8 cellular contexts compared by ENCODE assay signal in genomic region chr9:133141833-133142594, GRCh38. TPM values are rescaled to one million over a fixed set of nuclear protein-coding genes. Genes with fewer than 3 reads are reported as not detected.
DNase-seq lines count a peak whose midpoint lies in the region; ATAC-seq, FAIRE-seq and TF ChIP-seq lines count a peak whose summit lies in the region.

No MANE protein-coding gene starts in this region.

- in situ Hi-C loops in GM12878 (cut with MboI), result loop anchor here (25.0 kb wide), 1 partner anchor 1880 kb away; no protein-coding TSS in a partner anchor
- in situ Hi-C loops in HepG2 (cut with HindIII; ENCODE audit: extremely low pct_ligation_motif_present, low pct_unique_long_range_greater_than_20kb), result loop anchor here (10.0 kb wide), 1 partner anchor 97 kb away; no protein-coding TSS in a partner anchor

- H3K4me2 ChIP-seq in GM12878 (ENCODE audit: control insufficient read depth, insufficient read depth) (peak overlapping the region; percentile 70), HepG2 (ENCODE audit: low read depth, low read length) (no peak overlapping the region)

- H3K27me3 ChIP-seq in GM12878 (replicated peaks in 1 of 2; ENCODE audit: control insufficient read depth in 2 of 2, insufficient read depth in 2 of 2, low read length in 1 of 2) (no peaks in the 10 kb centered on the region), HepG2 (ENCODE audit: control insufficient read depth in 1 of 2, insufficient read depth in 2 of 2, low read length in 2 of 2) (no peaks in the 10 kb centered on the region), SJCRH30 (no peaks in the 10 kb centered on the region)

- TF ChIP-seq RAD21 in GM12878 (IDR thresholded peaks at IDR 0.05; ENCODE audit: insufficient read depth, low read depth, low read length) (no peak), HepG2 (CRISPR knock-in tag; IDR thresholded peaks at IDR 0.05) (no peak)

- H3K4me3 ChIP-seq in GM12878, result peak overlapping the region; percentile 6; the same call in 1 of the 2 replicates
- H3K4me3 ChIP-seq in HepG2 (replicated peaks in 1 of 3; ENCODE audit: insufficient read depth in 1 of 3, low read depth in 2 of 3, low read length in 3 of 3), result no peak overlapping the region
- no peak overlapping the region for H3K4me3 ChIP-seq in SJCRH30

- intact Hi-C loops in GM12878 (cut with micrococcal nuclease; ENCODE audit: unreplicated experiment) (loop anchor here (2.0 kb wide), 1 partner anchor 15 kb away; no protein-coding TSS in a partner anchor), posterior vena cava (cut with DNase I) (loop anchor here in 1 of 2 donors (10.0 kb wide), 1 partner anchor 97 kb away; no protein-coding TSS in a partner anchor), HepG2 (cut with micrococcal nuclease; ENCODE audit: unreplicated experiment) (no loop called here)

- ATAC-seq in GM12878 (peak; percentile 59), HepG2 (no peak), GM18519 (IDR thresholded peaks at IDR 0.05; ENCODE audit: low FRiP score, unreplicated experiment) (no peak)

- DNase-seq in COLO668 (lab: John Stamatoyannopoulos, UW; ENCODE audit: unreplicated experiment) (peak; percentile 82), T-helper 9 cell (peak; percentile 85), GM12878 (ENCODE audit: low read depth, low spot score) (no peak), posterior vena cava (ENCODE audit: low spot score) (peak; percentile 86), HepG2 (ENCODE audit: low spot score) (no peak), cerebellar cortex (ENCODE audit: low spot score) (no peak), SJCRH30 (no peak)

- H3K36me3 ChIP-seq in GM12878 (ENCODE audit: control insufficient read depth in 2 of 2, insufficient read depth in 2 of 2, low read length in 1 of 2) (no peaks in the 10 kb centered on the region; a peak in 1 of 4 replicates), HepG2 (replicated peaks in 1 of 2; ENCODE audit: control insufficient read depth in 1 of 2, insufficient read depth in 2 of 2, low read length in 2 of 2) (no peaks in the 10 kb centered on the region), SJCRH30 (no peaks in the 10 kb centered on the region)

- 6% methylated on average over 16 of the region's 16 CpGs for WGBS in GM12878 (ENCODE audit: insufficient coverage, insufficient replicate concordance, low lambda C conversion rate, missing lambda C conversion rate)
- 100% methylated on average over 6 of the region's 16 CpGs for WGBS in HepG2 (ENCODE audit: low lambda C conversion rate)

- TF ChIP-seq CTCF in GM12878 (IDR thresholded peaks at IDR 0.05 in 2 of 3, conservative IDR thresholded peaks at IDR 0.05 in 1 of 3; ENCODE audit: control insufficient read depth in 2 of 3, extremely low read depth in 1 of 3, insufficient read depth in 1 of 3, low read depth in 3 of 3, low read length in 3 of 3), result no peak
- TF ChIP-seq CTCF in HepG2 (CRISPR knock-in tag; IDR thresholded peaks at IDR 0.05), result no peak

- H3K79me2 ChIP-seq in GM12878 (ENCODE audit: control insufficient read depth, insufficient read depth, low read length), result peaks cover 70% of the 10 kb centered on the region
- H3K79me2 ChIP-seq in HepG2 (ENCODE audit: insufficient read depth, low read length), result peaks cover 2% of the 10 kb centered on the region

- H3K4me1 ChIP-seq in GM12878 (ENCODE audit: control insufficient read depth, insufficient read depth, low read length) (peaks cover 46% of the 10 kb centered on the region), HepG2 (ENCODE audit: insufficient read depth, low read length) (peaks cover 57% of the 10 kb centered on the region), SJCRH30 (peaks cover 10% of the 10 kb centered on the region)

- BruUV-seq in GM12878 (replicated peaks; lab: Mats Ljungman, UMichigan), result no TSS peak
- no TSS peak for BruUV-seq in HepG2 (replicated peaks; lab: Mats Ljungman, UMichigan)

- no peaks in the 10 kb centered on the region for H4K20me1 ChIP-seq in GM12878 (ENCODE audit: control insufficient read depth, insufficient read depth)
- peaks cover 7% of the 10 kb centered on the region; the same call in 1 of the 2 replicates for H4K20me1 ChIP-seq in HepG2 (ENCODE audit: insufficient read depth, low read length)

- H2AFZ ChIP-seq in GM12878 (ENCODE audit: control insufficient read depth, low read depth, low read length) (no peak overlapping the region), HepG2 (ENCODE audit: low read length) (no peak overlapping the region)

- SMC1A ChIA-PET in GM12878 (lab: Charles Lee; ENCODE audit: uncharacterized antibody, unreplicated experiment), result interaction anchor here (0.8 to 6.0 kb wide), 4 partner anchors 9 to 120 kb away, joined by 4 to 48 read pairs (median 30); no protein-coding TSS in a partner anchor

- FAIRE-seq in GM12878 (lab: Jason Lieb, UNC) (peak; percentile 81), HepG2 (lab: Jason Lieb, UNC) (no peak)

- POLR2A ChIA-PET in GM12878 (lab: Charles Lee) (interaction anchor here (0.8 to 4.9 kb wide), 4 partner anchors 8 to 27 kb away, joined by 3 to 66 read pairs (median 3); no protein-coding TSS in a partner anchor), HepG2 (lab: Yijun Ruan, JAX) (no interaction called here)

- RAD21 ChIA-PET in GM12878 (lab: Charles Lee; ENCODE audit: unreplicated experiment), result interaction anchor here (2.2 to 8.2 kb wide), 3 partner anchors 11 to 40 kb away, joined by 12 to 219 read pairs (median 14); partner anchors contain the start of gene RALGDS

- TF ChIP-seq POLR2A in GM12878 (IDR thresholded peaks at IDR 0.05; ENCODE audit: low read depth, low read length) (no peak), HepG2 (IDR thresholded peaks at IDR 0.05; ENCODE audit: insufficient read depth in 1 of 2, low read depth in 2 of 2, low read length in 2 of 2) (no peak)

- H3K9me3 ChIP-seq in GM12878 (replicated peaks; ENCODE audit: control insufficient read depth, insufficient read depth, low read length) (no peaks in the 10 kb centered on the region), HepG2 (ENCODE audit: low read length) (no peaks in the 10 kb centered on the region), SJCRH30 (replicated peaks) (no peaks in the 10 kb centered on the region)

- H3K9ac ChIP-seq in GM12878 (ENCODE audit: control insufficient read depth, insufficient read depth, low read length) (peak overlapping the region; percentile 37), HepG2 (ENCODE audit: insufficient read depth, low read depth, low read length) (no peak overlapping the region)

- peak in 1 of 2 experiments; percentile 30; a peak in 1 of 4 replicates for TF ChIP-seq EP300 in GM12878 (IDR thresholded peaks at IDR 0.05; ENCODE audit: borderline replicate concordance in 1 of 2, control insufficient read depth in 1 of 2, low read depth in 2 of 2, low read length in 2 of 2)
- TF ChIP-seq EP300 in HepG2 (IDR thresholded peaks at IDR 0.05; ENCODE audit: low read depth in 2 of 2, low read length in 2 of 2), result no peak
- no peak for TF ChIP-seq EP300 in HepG2 (CRISPR knock-in tag; IDR thresholded peaks at IDR 0.05; ENCODE audit: borderline replicate concordance)

- H3K27ac ChIP-seq in GM12878 (ENCODE audit: control insufficient read depth, insufficient read depth), result peak overlapping the region; percentile 76
- H3K27ac ChIP-seq in HepG2 (ENCODE audit: extremely low read length, insufficient read depth, low read length), result no peak overlapping the region
- H3K27ac ChIP-seq in SJCRH30, result no peak overlapping the region

- CTCF ChIA-PET in GM12878 (lab: Yijun Ruan, JAX) (interaction anchor here (2.9 to 8.7 kb wide), 3 partner anchors 16 to 111 kb away, joined by 15 to 401 read pairs (median 27); partner anchors contain the start of genes GTF3C5 and RALGDS), HepG2 (lab: Yijun Ruan, JAX; ENCODE audit: low intra/inter-chr PET ratio, low total read pairs) (no interaction called here)

RNA-seq across cellular contexts. Expression of gene RALGDS, which starts 21.0 kb away (rescaled TPM):
- total RNA-seq in GM12878 (2013; cell fraction: nucleolus; rRNA removed), result 87.1 and 89.7 TPM in 2 replicates
- 29.7 and 34.1 TPM in 2 replicates for total RNA-seq in GM12878 (2014; rRNA removed)
- total RNA-seq in GM12878 (2014; rRNA removed; fragmentation: Illumina TruSeq; extraction: Trizol), result 17.4 and 19.3 TPM in 2 replicates
- total RNA-seq in GM12878 (2021), result 30.1 and 33.3 TPM in 2 replicates
- polyA plus RNA-seq in GM12878 (2011; ENCODE audit: low read depth), result 15.0 TPM
- polyA plus RNA-seq in GM12878 (2011; rRNA removed), result 33.7 and 48.6 TPM in 2 replicates
- 56.3 and 59.0 TPM in 2 replicates for polyA plus RNA-seq in GM12878 (2011; cell fraction: cytosol; rRNA removed)
- 264 and 316 TPM in 2 replicates for polyA plus RNA-seq in GM12878 (2011; cell fraction: nucleus; rRNA removed)
- polyA plus RNA-seq in GM12878 (2012), result 22.6 and 37.4 TPM in 2 replicates
- 8.4 and 23.1 TPM in 2 replicates for polyA plus RNA-seq in GM12878 (2014; fragmentation: Illumina TruSeq; extraction: Trizol)
- 1 to 10 TPM; 1.3 to 2.0 TPM for polyA plus RNA-seq in GM12878 (2014; fragmentation: Nextera tagmentation; extraction: Ambion mirVana)
- polyA plus RNA-seq in GM12878 (2014; rRNA removed), result 43.7 and 49.3 TPM in 2 replicates
- 10 to 100 TPM in 1 of 2 experiments, 1 to 10 TPM in 1; 7.6 to 13.3 TPM for polyA plus RNA-seq in GM12878 (2016; fragmentation: Nextera tagmentation; extraction: Ambion mirVana)
- polyA minus RNA-seq in GM12878 (2011; rRNA and poly(A)+ RNA removed), result 22.2 and 36.1 TPM in 2 replicates
- polyA minus RNA-seq in GM12878 (2011; cell fraction: cytosol; rRNA and poly(A)+ RNA removed), result 9.8 and 20.6 TPM in 2 replicates
- 38.2 and 39.3 TPM in 2 replicates for polyA minus RNA-seq in GM12878 (2011; cell fraction: nucleus; rRNA and poly(A)+ RNA removed)
- 10 to 100 TPM; 27.6 to 28.3 TPM for total RNA-seq in posterior vena cava
- 8.8 and 12.9 TPM in 2 replicates for total RNA-seq in HepG2 (2016; rRNA removed; fragmentation: Illumina TruSeq; extraction: Trizol)
- 4.2 and 5.7 TPM in 2 replicates for total RNA-seq in HepG2 (2016; cell fraction: cytosol; rRNA removed; fragmentation: Illumina TruSeq; extraction: Trizol; ENCODE audit: low read depth)
- 7.3 and 12.1 TPM in 2 replicates for total RNA-seq in HepG2 (2016; cell fraction: insoluble cytoplasmic fraction; rRNA removed; fragmentation: Illumina TruSeq; extraction: Trizol)
- total RNA-seq in HepG2 (2016; cell fraction: membrane; rRNA removed; fragmentation: Illumina TruSeq; extraction: Trizol), result 15.5 and 15.7 TPM in 2 replicates
- total RNA-seq in HepG2 (2016; cell fraction: nucleus; rRNA removed; fragmentation: Illumina TruSeq; extraction: Trizol), result 10.4 and 11.0 TPM in 2 replicates
- 25.5 and 28.8 TPM in 2 replicates for polyA plus RNA-seq in HepG2 (2011; rRNA removed)
- 14.9 and 17.8 TPM in 2 replicates for polyA plus RNA-seq in HepG2 (2011; cell fraction: cytosol; rRNA removed)
- polyA plus RNA-seq in HepG2 (2011; cell fraction: nucleus; rRNA removed), result 104 and 131 TPM in 2 replicates
- 12.0 and 15.7 TPM in 2 replicates for polyA plus RNA-seq in HepG2 (2012)
- 4.1 and 4.2 TPM in 2 replicates for polyA plus RNA-seq in HepG2 (2016; cell fraction: cytosol; fragmentation: Illumina TruSeq; extraction: Trizol; ENCODE audit: low read depth)
- 8.9 and 12.0 TPM in 2 replicates for polyA plus RNA-seq in HepG2 (2016; cell fraction: insoluble cytoplasmic fraction; fragmentation: Illumina TruSeq; extraction: Trizol; ENCODE audit: low read depth)
- 11.6 and 12.4 TPM in 2 replicates for polyA plus RNA-seq in HepG2 (2016; cell fraction: membrane; fragmentation: Illumina TruSeq; extraction: Trizol; ENCODE audit: low read depth)
- polyA plus RNA-seq in HepG2 (2016; cell fraction: nucleus; fragmentation: Illumina TruSeq; extraction: Trizol; ENCODE audit: insufficient read depth, low read depth), result 28.7 and 31.3 TPM in 2 replicates
- polyA minus RNA-seq in HepG2 (2011; rRNA and poly(A)+ RNA removed; ENCODE audit: low replicate concordance), result 20.8 and 24.6 TPM in 2 replicates
- polyA minus RNA-seq in HepG2 (2011; cell fraction: cytosol; rRNA and poly(A)+ RNA removed), result 4.8 and 5.6 TPM in 2 replicates
- polyA minus RNA-seq in HepG2 (2011; cell fraction: nucleus; rRNA and poly(A)+ RNA removed), result 17.0 and 17.4 TPM in 2 replicates
- 21.5 and 26.9 TPM in 2 replicates for total RNA-seq in SJCRH30 (2014; rRNA removed; shearing (Covaris generic))

RNA-seq across cellular contexts. Expression of gene GBGT1, which starts 21.7 kb away (rescaled TPM):
- 19.1 and 27.5 TPM in 2 replicates for total RNA-seq in GM12878 (2013; cell fraction: nucleolus; rRNA removed)
- total RNA-seq in GM12878 (2014; rRNA removed) (0.68 and 1.5 TPM in 2 replicates), GM12878 (2014; rRNA removed; fragmentation: Illumina TruSeq; extraction: Trizol) (0.45 and 0.74 TPM in 2 replicates), GM12878 (2021) (1.3 and 1.4 TPM in 2 replicates), posterior vena cava (10 to 100 TPM; 14.2 to 19.9 TPM), HepG2 (2016; rRNA removed; fragmentation: Illumina TruSeq; extraction: Trizol) (not detected in 2 replicates)
- polyA plus RNA-seq in GM12878 (2011; ENCODE audit: low read depth), result 0.30 TPM
- polyA plus RNA-seq in GM12878 (2011; rRNA removed) (0.59 and 1.8 TPM in 2 replicates), GM12878 (2014; fragmentation: Illumina TruSeq; extraction: Trizol) (0.33 and 0.53 TPM in 2 replicates), GM12878 (2014; fragmentation: Nextera tagmentation; extraction: Ambion mirVana) (under 1 TPM; 0.08 to 0.11 TPM), GM12878 (2014; rRNA removed) (1.4 and 1.9 TPM in 2 replicates), GM12878 (2016; fragmentation: Nextera tagmentation; extraction: Ambion mirVana) (under 1 TPM; 0.12 to 0.28 TPM), HepG2 (2011; rRNA removed) (not detected in 2 replicates)
- polyA plus RNA-seq in GM12878 (2011; cell fraction: cytosol; rRNA removed), result 1.8 and 2.2 TPM in 2 replicates
- 5.1 and 5.4 TPM in 2 replicates for polyA plus RNA-seq in GM12878 (2011; cell fraction: nucleus; rRNA removed)
- polyA plus RNA-seq in GM12878 (2012), result 1.1 and 1.6 TPM in 2 replicates
- polyA minus RNA-seq in GM12878 (2011; rRNA and poly(A)+ RNA removed), result 3.3 and 4.6 TPM in 2 replicates
- 1.5 and 2.1 TPM in 2 replicates for polyA minus RNA-seq in GM12878 (2011; cell fraction: cytosol; rRNA and poly(A)+ RNA removed)
- 4.8 and 6.5 TPM in 2 replicates for polyA minus RNA-seq in GM12878 (2011; cell fraction: nucleus; rRNA and poly(A)+ RNA removed)
- 0.10 TPM in 1 of 2 replicates, not detected in the other for total RNA-seq in HepG2 (2016; cell fraction: cytosol; rRNA removed; fragmentation: Illumina TruSeq; extraction: Trizol; ENCODE audit: low read depth)
- not detected in 2 replicates for total RNA-seq in HepG2 (2016; cell fraction: insoluble cytoplasmic fraction; rRNA removed; fragmentation: Illumina TruSeq; extraction: Trizol)
- total RNA-seq in HepG2 (2016; cell fraction: membrane; rRNA removed; fragmentation: Illumina TruSeq; extraction: Trizol), result not detected in 2 replicates
- not detected in 2 replicates for total RNA-seq in HepG2 (2016; cell fraction: nucleus; rRNA removed; fragmentation: Illumina TruSeq; extraction: Trizol)
- polyA plus RNA-seq in HepG2 (2011; cell fraction: cytosol; rRNA removed), result not detected in 2 replicates
- not detected in 2 replicates for polyA plus RNA-seq in HepG2 (2011; cell fraction: nucleus; rRNA removed)
- polyA plus RNA-seq in HepG2 (2012), result not detected in 2 replicates
- not detected in 2 replicates for polyA plus RNA-seq in HepG2 (2016; cell fraction: cytosol; fragmentation: Illumina TruSeq; extraction: Trizol; ENCODE audit: low read depth)
- polyA plus RNA-seq in HepG2 (2016; cell fraction: insoluble cytoplasmic fraction; fragmentation: Illumina TruSeq; extraction: Trizol; ENCODE audit: low read depth), result not detected in 2 replicates
- polyA plus RNA-seq in HepG2 (2016; cell fraction: membrane; fragmentation: Illumina TruSeq; extraction: Trizol; ENCODE audit: low read depth), result not detected in 2 replicates
- not detected in 2 replicates for polyA plus RNA-seq in HepG2 (2016; cell fraction: nucleus; fragmentation: Illumina TruSeq; extraction: Trizol; ENCODE audit: insufficient read depth, low read depth)
- not detected in 2 replicates for polyA minus RNA-seq in HepG2 (2011; rRNA and poly(A)+ RNA removed; ENCODE audit: low replicate concordance)
- not detected in 2 replicates for polyA minus RNA-seq in HepG2 (2011; cell fraction: cytosol; rRNA and poly(A)+ RNA removed)
- not detected in 2 replicates for polyA minus RNA-seq in HepG2 (2011; cell fraction: nucleus; rRNA and poly(A)+ RNA removed)
- total RNA-seq in SJCRH30 (2014; rRNA removed; shearing (Covaris generic)), result 1.2 TPM in 2 replicates

Comparison
In these comparisons a context has a peak if more than half of its experiments do, and no peak if none do; other contexts are left out.
1. DNase-seq: peak in COLO668 (single experiment), T-helper 9 cell (single experiment) and posterior vena cava (single experiment); none in GM12878 (single experiment), HepG2 (single experiment), cerebellar cortex (single experiment) and SJCRH30 (0 of 2).